ENCODE assay signal across 9 cellular contexts in the genomic region with DNA sequence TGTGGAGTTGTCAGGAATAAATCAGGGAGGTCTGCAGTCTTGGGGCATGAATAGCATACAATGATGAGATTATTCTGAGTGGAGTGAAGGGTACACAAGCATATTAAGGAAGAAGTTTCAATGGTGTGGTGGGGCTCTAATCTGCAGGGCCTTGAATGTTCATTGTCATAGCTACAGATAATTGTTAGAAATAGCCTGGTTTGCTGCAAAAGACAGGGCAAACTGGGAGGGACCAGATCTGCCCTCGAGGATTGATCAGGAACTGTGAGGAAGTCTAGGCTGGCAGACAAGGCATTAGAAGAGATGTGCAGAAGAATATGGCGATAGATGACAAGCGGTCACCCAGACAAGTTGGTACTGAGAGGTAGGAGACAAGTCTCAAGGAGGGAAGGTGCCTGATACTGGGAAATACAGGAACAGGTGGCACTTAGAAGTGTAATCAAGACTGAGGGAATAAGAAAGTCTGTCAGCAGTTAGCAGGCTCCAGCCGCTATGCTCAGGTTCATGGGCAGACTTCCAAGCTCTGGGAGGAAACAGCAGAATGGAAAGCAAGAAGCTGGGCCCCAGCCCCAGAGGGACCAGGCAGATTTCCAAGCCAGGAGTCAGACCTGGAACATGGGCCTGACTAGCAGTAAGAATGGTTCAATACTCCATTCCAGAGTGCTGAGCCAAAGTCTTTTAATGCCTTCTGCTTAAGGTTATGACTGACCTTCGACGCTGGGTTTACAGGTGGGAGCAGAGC. TPM values are rescaled to one million over a fixed set of nuclear protein-coding genes. Genes with fewer than 3 reads are reported as not detected.
DNase-seq lines count a peak whose midpoint lies in the region; ATAC-seq and TF ChIP-seq lines count a peak whose summit lies in the region.
"Had no signal": no experiment of that assay in that cellular context is flagged by ENCODE, and none has a peak within 500 bp of the region (broad histone marks: within the 10 kb centered on the region; RNA-seq: fewer than 3 reads in every experiment).

No MANE protein-coding gene starts in this region.

- H3K36me3 ChIP-seq in brain microvascular endothelial cell (replicated peaks) (no peaks in the 10 kb centered on the region), thyroid gland (no peaks in the 10 kb centered on the region)

- WGBS in thyroid gland, 2 donors, result 73 to 80% methylated on average over 6 of the region's 6 CpGs

- DNase-seq in NCI-H2196 (lab: John Stamatoyannopoulos, UW; ENCODE audit: unreplicated experiment), result peak; percentile 12
- DNase-seq in NCI-H2196 treated with DMSO at 0.1 percent for 48 hours (lab: John Stamatoyannopoulos, UW; ENCODE audit: unreplicated experiment), result no peak
- DNase-seq in brain microvascular endothelial cell, result peak; percentile 54
- peak; percentile 41 for DNase-seq in left kidney (ENCODE audit: low read depth, low spot score)
- peak; percentile 65 to 79 for DNase-seq in thyroid gland
- no peak for DNase-seq in activated T-cell treated with anti-CD3 and anti-CD28 coated beads, Interleukin-2, amount 50 U/mL, for 1 hour
- no peak for DNase-seq in stimulated activated naive CD8-positive, alpha-beta T cell treated with anti-CD3 and anti-CD28 coated beads, Interleukin-15, Interleukin-2, amounts not matched to agents 100 U/mL and 50 U/mL, for 24 hours
- DNase-seq: activated naive CD8-positive, alpha-beta T cell treated with anti-CD3 and anti-CD28 coated beads, Interleukin-2, amount 10 ng/mL, durations not matched to agents 7 days and 5 days had no signal

- H3K4me3 ChIP-seq in brain microvascular endothelial cell (ENCODE audit: low read depth, low read length) (no peak overlapping the region), thyroid gland (replicated peaks in 1 of 3) (no peak overlapping the region)

- in situ Hi-C loops in brain microvascular endothelial cell (cut with HindIII; ENCODE audit: low pct_ligation_motif_present, low sequenced_read_pairs), result no loop called here

- TF ChIP-seq CTCF in brain microvascular endothelial cell (IDR thresholded peaks at IDR 0.05; ENCODE audit: low read depth, low read length, missing control alignments) (no peak), thyroid gland (IDR thresholded peaks at IDR 0.05) (no peak)

- H3K27me3 ChIP-seq in brain microvascular endothelial cell (replicated peaks) (no peaks in the 10 kb centered on the region), thyroid gland (no peaks in the 10 kb centered on the region)

- H3K27ac ChIP-seq in brain microvascular endothelial cell (no peak overlapping the region), thyroid gland (no peak overlapping the region)

- intact Hi-C loops in thyroid gland (cut with DNase I), result no loop called here

- H3K9me3 ChIP-seq in thyroid gland, result no peaks in the 10 kb centered on the region

- no peak for ATAC-seq in HG02798 (IDR thresholded peaks at IDR 0.05; ENCODE audit: poor library complexity, unreplicated experiment)
- no peak for ATAC-seq in stimulated activated naive CD8-positive, alpha-beta T cell treated with anti-CD3 and anti-CD28 coated beads, Interleukin-15, Interleukin-2, amounts not matched to agents 100 U/mL and 50 U/mL, for 24 hours

- no peak for TF ChIP-seq POLR2A in thyroid gland (IDR thresholded peaks at IDR 0.05)

- peaks cover 0 to 8% of the 10 kb centered on the region in 2 donors for H3K4me1 ChIP-seq in thyroid gland

RNA-seq across cellular contexts. Expression of a gene that starts 20.9 kb away (rescaled TPM):
- 10 to 100 TPM in 3 of 4 donors, 1 to 10 TPM in 1; 9.3 to 36.3 (median 16.3) TPM for total RNA-seq in thyroid gland

Comparison
In these comparisons a context has a peak if more than half of its experiments do, and no peak if none do; other contexts are left out.
1. DNase-seq: peak in NCI-H2196 (single experiment), brain microvascular endothelial cell (single experiment), left kidney (single experiment) and thyroid gland (2 of 2); none in NCI-H2196 treated with DMSO at 0.1 percent for 48 hours (single experiment), activated T-cell treated with anti-CD3 and anti-CD28 coated beads, Interleukin-2, amount 50 U/mL, for 1 hour (single experiment) and stimulated activated naive CD8-positive, alpha-beta T cell treated with anti-CD3 and anti-CD28 coated beads, Interleukin-15, Interleukin-2, amounts not matched to agents 100 U/mL and 50 U/mL, for 24 hours (single experiment).